ENCODE assay signal across 8 cellular contexts in genomic region chr2:239264838-239265651, GRCh38.
DNase-seq lines count a peak whose midpoint lies in the region; ATAC-seq and TF ChIP-seq lines count a peak whose summit lies in the region.

No MANE protein-coding gene starts in this region.

- ATAC-seq in RWPE2 (ENCODE audit: low read depth), result peak; percentile 58
- ATAC-seq in HG03139 (IDR thresholded peaks at IDR 0.05; ENCODE audit: unreplicated experiment), result no peak

- H3K4me1 ChIP-seq in RWPE2 (ENCODE audit: insufficient read depth, poor library complexity, severe bottlenecking), result peaks cover 36% of the 10 kb centered on the region

- peak; percentile 53 for DNase-seq in activated CD4-positive, CD25-positive, alpha-beta regulatory T cell treated with anti-CD3 and anti-CD28 coated beads, Interleukin-2, amount 50 U/mL, for 16 hours (ENCODE audit: low read depth, low spot score)
- no peak for DNase-seq in activated CD4-positive, CD25-positive, alpha-beta regulatory T cell treated with anti-CD3 and anti-CD28 coated beads, Interleukin-2, amount 50 U/mL, for 72 hours
- DNase-seq in RWPE2 (ENCODE audit: low spot score), result no peak
- peak; percentile 74 for DNase-seq in amniotic epithelial cell (ENCODE audit: low read depth)
- DNase-seq in islet precursor cell, result peak; percentile 52
- peak; percentile 29 to 37 for DNase-seq in stimulated activated CD8-positive, alpha-beta memory T cell treated with anti-CD3 and anti-CD28 coated beads, Interleukin-7, amount 100 ng/mL, for 1 hour (ENCODE audit: low read depth in 2 of 2)
- no peak for DNase-seq in NCI-H446 (lab: John Stamatoyannopoulos, UW)

- no peak for TF ChIP-seq CTCF in RWPE2 (IDR thresholded peaks at IDR 0.05; ENCODE audit: poor library complexity, severe bottlenecking)

- no peaks in the 10 kb centered on the region for H3K27me3 ChIP-seq in RWPE2 (ENCODE audit: insufficient read depth, poor library complexity, severe bottlenecking)

- no peak overlapping the region for H3K4me3 ChIP-seq in RWPE2 (ENCODE audit: severe bottlenecking)

- H3K27ac ChIP-seq in RWPE2 (ENCODE audit: poor library complexity, severe bottlenecking), result no peak overlapping the region

- H3K36me3 ChIP-seq in RWPE2 (ENCODE audit: low read depth), result no peaks in the 10 kb centered on the region

- no peaks in the 10 kb centered on the region for H3K9me3 ChIP-seq in RWPE2 (ENCODE audit: severe bottlenecking)

Comparison
In these comparisons a context has a peak if more than half of its experiments do, and no peak if none do; other contexts are left out.
1. DNase-seq: peak in activated CD4-positive, CD25-positive, alpha-beta regulatory T cell treated with anti-CD3 and anti-CD28 coated beads, Interleukin-2, amount 50 U/mL, for 16 hours (single experiment), amniotic epithelial cell (single experiment), islet precursor cell (single experiment) and stimulated activated CD8-positive, alpha-beta memory T cell treated with anti-CD3 and anti-CD28 coated beads, Interleukin-7, amount 100 ng/mL, for 1 hour (2 of 2); none in activated CD4-positive, CD25-positive, alpha-beta regulatory T cell treated with anti-CD3 and anti-CD28 coated beads, Interleukin-2, amount 50 U/mL, for 72 hours (single experiment), RWPE2 (single experiment) and NCI-H446 (0 of 2).